In the genomic region with DNA sequence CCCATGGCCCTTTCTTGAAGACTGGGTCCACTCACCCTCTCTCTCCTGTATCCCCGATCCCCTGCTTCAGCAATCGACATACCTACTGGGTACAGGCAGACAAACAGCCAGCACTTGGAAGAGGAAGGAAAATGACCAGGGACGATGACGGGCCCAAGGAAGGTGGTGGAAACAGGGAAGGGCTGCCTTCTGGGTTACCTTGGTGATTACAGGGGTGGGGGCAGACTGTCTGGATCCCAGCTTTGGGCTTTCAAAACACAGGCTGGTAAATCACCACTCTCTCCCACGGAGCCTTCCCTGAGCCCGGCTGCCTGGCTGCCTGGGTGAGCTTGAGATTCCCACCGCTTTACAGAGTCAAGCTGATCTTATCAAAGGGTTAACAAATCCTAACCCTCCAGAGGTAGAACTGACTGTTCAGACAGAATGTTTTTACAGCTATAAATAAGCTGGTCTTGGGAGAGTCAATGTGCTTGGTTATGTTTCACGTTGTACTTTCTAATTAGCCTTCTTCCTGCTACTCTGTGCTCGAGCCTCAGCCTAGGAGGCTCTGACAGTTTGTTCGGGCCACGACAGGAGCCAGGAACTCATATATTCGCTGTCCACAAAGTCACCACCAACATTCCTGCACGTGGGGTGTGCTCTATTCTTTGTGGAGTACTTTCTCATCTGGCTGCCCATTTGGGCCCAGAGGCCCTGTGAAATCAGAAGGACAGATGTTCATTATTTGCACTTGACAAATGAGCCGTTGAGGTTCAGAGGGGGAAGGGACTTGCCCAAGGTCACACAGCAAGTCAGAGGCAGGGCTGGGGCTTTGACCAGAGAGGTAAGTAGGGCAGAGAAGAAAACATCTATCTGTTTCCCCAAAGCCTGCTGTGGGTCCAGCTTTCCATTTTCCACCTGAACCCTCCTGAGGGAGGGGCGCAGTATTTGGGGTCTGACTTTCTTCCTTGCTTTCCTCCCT, we compare ENCODE assay signal across 16 cellular contexts.
DNase-seq lines count a peak whose midpoint lies in the region; ATAC-seq, FAIRE-seq and TF ChIP-seq lines count a peak whose summit lies in the region.
"Had no signal": no experiment of that assay in that cellular context is flagged by ENCODE, and none has a peak within 500 bp of the region (broad histone marks: within the 10 kb centered on the region; RNA-seq: fewer than 3 reads in every experiment).

No MANE protein-coding gene starts in this region.

- DNase-seq in H1 (ENCODE audit: low read depth in 1 of 2, low spot score in 2 of 2): no peak
- peak; percentile 62 for DNase-seq in mesenchymal stem cell
- no peak for DNase-seq in NCI-H1105 (lab: John Stamatoyannopoulos, UW)
- DNase-seq in LoVo (ENCODE audit: low spot score): no peak
- DNase-seq in NCI-H526 treated with DMSO at 0.1 percent for 48 hours (lab: John Stamatoyannopoulos, UW): no peak
- DNase-seq: activated CD4-positive, alpha-beta T cell treated with anti-CD3 and anti-CD28 coated beads, Interleukin-2, amount 10 ng/mL, durations not matched to agents 24 days and 14 days; brain microvascular endothelial cell; NCI-H1436 treated with DMSO at 0.1 percent for 48 hours; NCI-H524 treated with DMSO at 0.1 percent for 48 hours; occipital lobe; Peyer's patch; T-helper 2 cell had no signal

- H3K27ac ChIP-seq in VCaP (peak overlapping the region; percentile 64), H1 (ENCODE audit: low read depth, low read length) (no peak overlapping the region), mesenchymal stem cell (ENCODE audit: low read length, poor library complexity, severe bottlenecking) (no peak overlapping the region), stomach smooth muscle (ENCODE audit: low read length) (peak overlapping the region; percentile 18)
- H3K27ac ChIP-seq: brain microvascular endothelial cell had no signal

- no peak overlapping the region for H2AK5ac ChIP-seq in H1 (ENCODE audit: low read depth, low read length)
- H2AK5ac ChIP-seq in mesenchymal stem cell (ENCODE audit: low read length, severe bottlenecking): no peak overlapping the region

- CTCF ChIA-PET in H1 (lab: Charles Lee; ENCODE audit: partially characterized antibody): interaction anchor here (0.6 to 1.5 kb wide), 5 partner anchors 15 to 44 kb away, joined by 3 to 4 read pairs (median 4); no protein-coding TSS in a partner anchor

- FAIRE-seq in H1 (lab: Jason Lieb, UNC): no peak
- FAIRE-seq: GM12878 had no signal

- H3K23ac ChIP-seq in H1 (ENCODE audit: insufficient read length) (no peak overlapping the region), mesenchymal stem cell (ENCODE audit: low read length in 2 of 2) (peak overlapping the region in 1 of 2 experiments; percentile 17)

- H3K23me2 ChIP-seq in H1 (ENCODE audit: low read depth, low read length): no peaks in the 10 kb centered on the region

- H2AFZ ChIP-seq in H1 (ENCODE audit: low read length): no peak overlapping the region
- H2AFZ ChIP-seq in mesenchymal stem cell (ENCODE audit: low read depth, low read length): no peak overlapping the region

- no peak overlapping the region for H4K5ac ChIP-seq in H1 (ENCODE audit: insufficient read length, low read depth, low read length)

- no peak for TF ChIP-seq CTCF in VCaP (conservative IDR thresholded peaks at IDR 0.05)
- no peak for TF ChIP-seq CTCF in H1 (IDR thresholded peaks at IDR 0.05; ENCODE audit: control extremely low read depth in 1 of 3, insufficient read depth in 1 of 3, low read depth in 1 of 3, low read length in 3 of 3)

- H3K4me2 ChIP-seq in H1 (ENCODE audit: insufficient read depth in 1 of 2, low read depth in 2 of 2, low read length in 2 of 2) (no peak overlapping the region), mesenchymal stem cell (ENCODE audit: low read length, poor library complexity, severe bottlenecking) (peak overlapping the region; percentile 14)

- H2BK5ac ChIP-seq in H1 (ENCODE audit: low read depth, low read length) (no peak overlapping the region), mesenchymal stem cell (ENCODE audit: low read depth, low read length, poor library complexity, severe bottlenecking) (no peak overlapping the region)

- H2BK12ac ChIP-seq in H1 (ENCODE audit: low read depth, low read length) (no peak overlapping the region), mesenchymal stem cell (ENCODE audit: low read length in 2 of 2) (peak overlapping the region; percentile 6 to 40)

- H3K36me3 ChIP-seq in H1 (ENCODE audit: control insufficient read depth in 2 of 4, insufficient read depth in 4 of 4, low read length in 3 of 4) (no peaks in the 10 kb centered on the region), mesenchymal stem cell (ENCODE audit: control insufficient read depth in 1 of 2, insufficient read depth in 2 of 2, low read depth in 1 of 2, low read length in 2 of 2) (peaks cover 0 to 89% of the 10 kb centered on the region in 2 experiments), stomach smooth muscle (ENCODE audit: control insufficient read depth in 2 of 2, insufficient read depth in 2 of 2, low read length in 2 of 2) (no peaks in the 10 kb centered on the region)
- H3K36me3 ChIP-seq: Peyer's patch had no signal

- H3K9me3 ChIP-seq in H1 (ENCODE audit: insufficient read depth in 2 of 2, low read depth in 1 of 2, low read length in 1 of 2) (no peaks in the 10 kb centered on the region), mesenchymal stem cell (ENCODE audit: control insufficient read depth, low read length) (no peaks in the 10 kb centered on the region), stomach smooth muscle (ENCODE audit: control insufficient read depth in 2 of 2, low read length in 2 of 2) (no peaks in the 10 kb centered on the region)
- H3K9me3 ChIP-seq: Peyer's patch had no signal

- H2BK15ac ChIP-seq in H1 (ENCODE audit: low read length) (no peak overlapping the region), mesenchymal stem cell (ENCODE audit: low read depth, poor library complexity, severe bottlenecking) (no peak overlapping the region)

- H3K18ac ChIP-seq in H1 (ENCODE audit: extremely low read depth, low read length) (no peak overlapping the region), mesenchymal stem cell (ENCODE audit: low read depth in 1 of 2, low read length in 2 of 2) (peak overlapping the region; percentile 41 to 68)

- H3K79me1 ChIP-seq in H1 (ENCODE audit: low read depth, low read length) (no peaks in the 10 kb centered on the region), mesenchymal stem cell (replicated peaks; ENCODE audit: low read length, poor library complexity, severe bottlenecking) (peaks cover 12% of the 10 kb centered on the region)

- H3K56ac ChIP-seq in H1 (replicated peaks; ENCODE audit: insufficient read length, low read depth, low read length): no peak overlapping the region

- no peak for TF ChIP-seq POLR2A in H1 (IDR thresholded peaks at IDR 0.05; ENCODE audit: control extremely low read depth in 1 of 2, low read depth in 2 of 2, low read length in 2 of 2)

- no peak for TF ChIP-seq EP300 in H1 (IDR thresholded peaks at IDR 0.05; ENCODE audit: borderline replicate concordance in 1 of 2, low read depth in 2 of 2, low read length in 2 of 2)

- POLR2A ChIA-PET in H1 (lab: Charles Lee; ENCODE audit: partially characterized antibody): interaction anchor here (1.1 kb wide), 1 partner anchor 117 kb away, joined by 3 read pairs; no protein-coding TSS in a partner anchor

- no peak overlapping the region for H3K14ac ChIP-seq in H1 (ENCODE audit: insufficient read length)
- no peak overlapping the region for H3K14ac ChIP-seq in mesenchymal stem cell (ENCODE audit: low read length in 2 of 2)

- H3K79me2 ChIP-seq in H1 (ENCODE audit: control insufficient read depth in 1 of 2, insufficient read depth in 2 of 2, low read length in 2 of 2): no peaks in the 10 kb centered on the region

- ATAC-seq in HG02642 (IDR thresholded peaks at IDR 0.05; ENCODE audit: poor library complexity, unreplicated experiment): no peak
- ATAC-seq: GM12878 had no signal

- no peaks in the 10 kb centered on the region for H3K27me3 ChIP-seq in H1 (replicated peaks in 1 of 4; ENCODE audit: control insufficient read depth in 3 of 4, extremely low read depth in 1 of 4, insufficient read depth in 3 of 4, low read length in 3 of 4)
- peaks cover 0 to 10% of the 10 kb centered on the region in 2 experiments for H3K27me3 ChIP-seq in mesenchymal stem cell (ENCODE audit: control insufficient read depth in 1 of 2, insufficient read depth in 1 of 2, low read length in 2 of 2)
- H3K27me3 ChIP-seq in stomach smooth muscle (ENCODE audit: control insufficient read depth in 1 of 2, insufficient read depth in 2 of 2, low read length in 2 of 2): no peaks in the 10 kb centered on the region
- H3K27me3 ChIP-seq: brain microvascular endothelial cell, Peyer's patch had no signal

- WGBS in H1 (ENCODE audit: extremely low coverage in 1 of 2, insufficient coverage in 1 of 2, insufficient read length in 1 of 2, insufficient replicate concordance in 2 of 2, low coverage in 1 of 2, low lambda C conversion rate in 2 of 2, missing lambda C conversion rate in 1 of 2), 2 experiments: 79% methylated on average over 15 of the region's 15 CpGs; no CpG with 5 or more reads in 1 of the 2 experiments
- WGBS in mesenchymal stem cell: 50% methylated on average over 13 of the region's 15 CpGs

- H3K4me3 ChIP-seq in H1 (ENCODE audit: extremely low read depth in 1 of 4, insufficient read depth in 2 of 4, low read depth in 3 of 4, low read length in 4 of 4) (no peak overlapping the region), mesenchymal stem cell (ENCODE audit: insufficient read depth in 1 of 2, low read depth in 1 of 2, low read length in 2 of 2) (no peak overlapping the region), stomach smooth muscle (ENCODE audit: low read length in 2 of 2) (no peak overlapping the region)
- H3K4me3 ChIP-seq: GM12878, Peyer's patch had no signal

- H2BK120ac ChIP-seq in H1 (replicated peaks; ENCODE audit: low read depth, low read length) (no peak overlapping the region), mesenchymal stem cell (ENCODE audit: low read depth, low read length) (peak overlapping the region; percentile 19)

- H4K20me1 ChIP-seq in H1 (replicated peaks in 1 of 2; ENCODE audit: control insufficient read depth in 1 of 2, insufficient read depth in 2 of 2, low read length in 2 of 2): no peaks in the 10 kb centered on the region

- no peak overlapping the region for H3K4ac ChIP-seq in H1 (replicated peaks; ENCODE audit: insufficient read length, low read depth, low read length)
- peak overlapping the region; percentile 42 to 64 for H3K4ac ChIP-seq in mesenchymal stem cell (ENCODE audit: low read depth in 1 of 2, low read length in 2 of 2)

- no peak overlapping the region for H4K8ac ChIP-seq in H1 (ENCODE audit: extremely low read depth, insufficient read depth, low read length)
- H4K8ac ChIP-seq in mesenchymal stem cell (ENCODE audit: low read length): peak overlapping the region; percentile 56

- no peak overlapping the region; a peak in 1 of 7 replicates for H3K9ac ChIP-seq in H1 (replicated peaks in 1 of 4; ENCODE audit: extremely low read depth in 1 of 4, low read depth in 3 of 4, low read length in 3 of 4)
- no peak overlapping the region for H3K9ac ChIP-seq in mesenchymal stem cell (ENCODE audit: low read length)
- H3K9ac ChIP-seq in stomach smooth muscle (ENCODE audit: low read length in 2 of 2): no peak overlapping the region

- TF ChIP-seq RAD21 in H1 (IDR thresholded peaks at IDR 0.05 in 1 of 2, conservative IDR thresholded peaks at IDR 0.05 in 1 of 2; ENCODE audit: low read depth in 2 of 2, low read length in 2 of 2): no peak

- H2BK20ac ChIP-seq in H1 (ENCODE audit: low read length): 0 out of 2 replicates have a peak overlapping the region, but pooled peaks have one; percentile 11

- H3K4me1 ChIP-seq in H1 (replicated peaks in 1 of 4; ENCODE audit: control insufficient read depth in 3 of 4, insufficient read depth in 4 of 4, low read length in 3 of 4): no peaks in the 10 kb centered on the region; a peak in 1 of 7 replicates
- H3K4me1 ChIP-seq in mesenchymal stem cell (ENCODE audit: control insufficient read depth, insufficient read depth, low read depth, low read length): peaks cover 20% of the 10 kb centered on the region
- H3K4me1 ChIP-seq in stomach smooth muscle (ENCODE audit: control insufficient read depth, insufficient read depth, low read length): peaks cover 21% of the 10 kb centered on the region

- H4K91ac ChIP-seq in H1 (replicated peaks; ENCODE audit: insufficient read length, low read length) (no peak overlapping the region), mesenchymal stem cell (ENCODE audit: low read length) (peak overlapping the region; percentile 73)

Comparison
In these comparisons a context has a peak if more than half of its experiments do, and no peak if none do; other contexts are left out.
1. H3K27ac ChIP-seq: peak in VCaP (single experiment) and stomach smooth muscle (single experiment); none in H1 (single experiment) and mesenchymal stem cell (single experiment).